Comparison of ENCODE assay signal across 15 cellular contexts in genomic region chr1:197686231-197686630, GRCh38.
DNase-seq lines count a peak whose midpoint lies in the region; ATAC-seq and TF ChIP-seq lines count a peak whose summit lies in the region.
"Had no signal": no experiment of that assay in that cellular context is flagged by ENCODE, and none has a peak within 500 bp of the region (broad histone marks: within the 10 kb centered on the region; RNA-seq: fewer than 3 reads in every experiment).

No MANE protein-coding gene starts in this region.

- no peak overlapping the region for H3K4me3 Mint-ChIP-seq in mesothelial cell of epicardium
- no peak overlapping the region for H3K4me3 Mint-ChIP-seq in stimulated activated naive B cell treated with anti-CD40 and anti-IgM and Interleukin-4, amounts not matched to agents 10 μg/mL and 1 μg/mL and 100 μg/mL, for 72 hours
- H3K4me3 Mint-ChIP-seq: CD4-positive, alpha-beta memory T cell; H9 had no signal

- DNase-seq in GM23248 (no peak), SK-N-MC (ENCODE audit: low read depth, low spot score) (no peak), mesothelial cell of epicardium (ENCODE audit: low spot score in 2 of 2, unreplicated experiment in 2 of 2) (no peak), hepatocyte (ENCODE audit: low spot score) (no peak), MG63 (no peak), activated gamma-delta T cell (lab: John Stamatoyannopoulos, UW) (no peak)
- no peak for DNase-seq in stimulated activated naive B cell treated with anti-CD40 and anti-IgM and Interleukin-4, amounts not matched to agents 10 μg/mL and 1 μg/mL and 100 μg/mL, for 72 hours
- DNase-seq: C1 segment of cervical spinal cord; Calu3; CD4-positive, alpha-beta memory T cell; COR-L47; DMS153; DND-41; H9 had no signal

- ATAC-seq in stimulated activated naive B cell treated with anti-CD40 and anti-IgM and Interleukin-4, amounts not matched to agents 10 μg/mL and 1 μg/mL and 100 μg/mL, for 72 hours (replicated peaks): no peak

- no peaks in the 10 kb centered on the region for H3K27me3 ChIP-seq in GM23248 (replicated peaks; ENCODE audit: insufficient read depth)
- no peaks in the 10 kb centered on the region for H3K27me3 ChIP-seq in hepatocyte
- no peaks in the 10 kb centered on the region for H3K27me3 ChIP-seq in MG63

- H3K27ac Mint-ChIP-seq in mesothelial cell of epicardium: peak overlapping the region; percentile 73
- H3K27ac Mint-ChIP-seq in stimulated activated naive B cell treated with anti-CD40 and anti-IgM and Interleukin-4, amounts not matched to agents 10 μg/mL and 1 μg/mL and 100 μg/mL, for 72 hours: no peak overlapping the region

- TF ChIP-seq CTCF in HEK293 (tag by site-specific recombination; IDR thresholded peaks at IDR 0.05): no peak
- TF ChIP-seq CTCF in mesothelial cell of epicardium (IDR thresholded peaks at IDR 0.05; ENCODE audit: unreplicated experiment): no peak
- no peak for TF ChIP-seq CTCF in hepatocyte (IDR thresholded peaks at IDR 0.05; ENCODE audit: poor library complexity)

- H3K27me3 Mint-ChIP-seq in mesothelial cell of epicardium (ENCODE audit: low read depth): no peaks in the 10 kb centered on the region
- H3K27me3 Mint-ChIP-seq in stimulated activated naive B cell treated with anti-CD40 and anti-IgM and Interleukin-4, amounts not matched to agents 10 μg/mL and 1 μg/mL and 100 μg/mL, for 72 hours: no peaks in the 10 kb centered on the region
- H3K27me3 Mint-ChIP-seq: CD4-positive, alpha-beta memory T cell had no signal

- H4K20me1 ChIP-seq in GM23248 (ENCODE audit: insufficient read depth): no peaks in the 10 kb centered on the region
- H4K20me1 ChIP-seq in hepatocyte (ENCODE audit: insufficient read depth, poor library complexity, severe bottlenecking): no peaks in the 10 kb centered on the region

- H3K9ac ChIP-seq in GM23248 (no peak overlapping the region), SK-N-MC (ENCODE audit: insufficient read length) (peak overlapping the region; percentile 55)

- no peaks in the 10 kb centered on the region for H3F3A ChIP-seq in GM23248 (ENCODE audit: insufficient read depth)

- H3K4me2 ChIP-seq in GM23248 (ENCODE audit: unreplicated experiment): peak overlapping the region; percentile 24
- H3K4me2 ChIP-seq in hepatocyte: no peak overlapping the region

- peaks cover 54% of the 10 kb centered on the region for H3K4me1 Mint-ChIP-seq in mesothelial cell of epicardium
- H3K4me1 Mint-ChIP-seq in stimulated activated naive B cell treated with anti-CD40 and anti-IgM and Interleukin-4, amounts not matched to agents 10 μg/mL and 1 μg/mL and 100 μg/mL, for 72 hours: peaks cover 0 to 7% of the 10 kb centered on the region in 2 donors

- H3K36me3 ChIP-seq in GM23248 (ENCODE audit: low read depth) (0 out of 2 replicates have a peak, but pooled peaks cover 5% of the 10 kb centered on the region), HEK293 (ENCODE audit: control insufficient read depth in 2 of 2, insufficient read depth in 1 of 2, low read length in 2 of 2) (no peaks in the 10 kb centered on the region), SK-N-MC (ENCODE audit: insufficient read depth, low read length) (no peaks in the 10 kb centered on the region), hepatocyte (replicated peaks; ENCODE audit: insufficient read depth, low read depth) (no peaks in the 10 kb centered on the region), MG63 (no peaks in the 10 kb centered on the region)

- H3K9me3 Mint-ChIP-seq in mesothelial cell of epicardium: peaks cover 24% of the 10 kb centered on the region
- H3K9me3 Mint-ChIP-seq in stimulated activated naive B cell treated with anti-CD40 and anti-IgM and Interleukin-4, amounts not matched to agents 10 μg/mL and 1 μg/mL and 100 μg/mL, for 72 hours: peaks cover 5 to 11% of the 10 kb centered on the region in 2 donors

- H3K9me3 ChIP-seq in GM23248 (ENCODE audit: low read depth) (no peaks in the 10 kb centered on the region), HEK293 (ENCODE audit: control insufficient read depth, insufficient read depth, low read depth, low read length) (no peaks in the 10 kb centered on the region), SK-N-MC (ENCODE audit: low read depth, low read length) (peaks cover 7% of the 10 kb centered on the region; the same call in 1 of the 2 replicates), hepatocyte (ENCODE audit: low read depth) (peaks cover 12% of the 10 kb centered on the region), MG63 (peaks cover 11% of the 10 kb centered on the region)

- H3K9me2 ChIP-seq in GM23248 (ENCODE audit: insufficient read depth): no peaks in the 10 kb centered on the region
- H3K9me2 ChIP-seq in hepatocyte (replicated peaks; ENCODE audit: insufficient read depth): no peaks in the 10 kb centered on the region

- POLR2A ChIA-PET in HEK293 (lab: Yijun Ruan, JAX): no interaction called here

- no peak overlapping the region for H2AFZ ChIP-seq in GM23248
- no peak overlapping the region for H2AFZ ChIP-seq in hepatocyte

- peaks cover 28% of the 10 kb centered on the region for H3K36me3 Mint-ChIP-seq in mesothelial cell of epicardium
- peaks cover 16% of the 10 kb centered on the region in 2 donors for H3K36me3 Mint-ChIP-seq in stimulated activated naive B cell treated with anti-CD40 and anti-IgM and Interleukin-4, amounts not matched to agents 10 μg/mL and 1 μg/mL and 100 μg/mL, for 72 hours

- H3K27ac ChIP-seq in GM23248 (no peak overlapping the region), HEK293 (ENCODE audit: extremely low read depth, low read depth, low read length) (no peak overlapping the region), SK-N-MC (peak overlapping the region; percentile 92), hepatocyte (no peak overlapping the region)

- in situ Hi-C loops in GM23248 (cut with MboI): no loop called here

- 94 to 95% methylated on average over 2 of the region's 2 CpGs for WGBS in GM23248 (ENCODE audit: low coverage in 1 of 2, low lambda C conversion rate in 2 of 2, missing lambda C conversion rate in 2 of 2), 2 experiments
- 97% methylated on average over 2 of the region's 2 CpGs for WGBS in hepatocyte (ENCODE audit: low lambda C conversion rate, missing lambda C conversion rate)

- H3K4me1 ChIP-seq in GM23248 (ENCODE audit: insufficient read depth) (no peaks in the 10 kb centered on the region), HEK293 (ENCODE audit: control insufficient read depth, insufficient read depth, low read length) (peaks cover 11% of the 10 kb centered on the region; the same call in 1 of the 2 replicates), hepatocyte (ENCODE audit: insufficient read depth) (no peaks in the 10 kb centered on the region)

- CTCF ChIA-PET in HEK293 (lab: Yijun Ruan, JAX): interaction anchor here (0.8 kb wide), 1 partner anchor 11 kb away, joined by 3 read pairs; no protein-coding TSS in a partner anchor

- H3K4me3 ChIP-seq in GM23248 (no peak overlapping the region), HEK293 (ENCODE audit: low read depth, low read length) (no peak overlapping the region), SK-N-MC (peak overlapping the region; percentile 57), hepatocyte (no peak overlapping the region), MG63 (no peak overlapping the region)

- H3K79me2 ChIP-seq in GM23248 (ENCODE audit: insufficient read depth) (peaks cover 13% of the 10 kb centered on the region; the same call in 1 of the 2 replicates), hepatocyte (no peaks in the 10 kb centered on the region)

TF ChIP-seq in HEK293, 187 proteins besides CTCF, POLR2A, EP300 and RAD21:
- TF ChIP-seq SCRT1 (tag by site-specific recombination; IDR thresholded peaks at IDR 0.05; ENCODE audit: borderline replicate concordance) (peak; percentile 75; the same call in 1 of the 2 replicates), ZNF16 (tag by site-specific recombination; IDR thresholded peaks at IDR 0.05; ENCODE audit: low read depth) (no peak), SCRT2 (tag by site-specific recombination; IDR thresholded peaks at IDR 0.05) (peak; percentile 83)
